In the genomic region with DNA sequence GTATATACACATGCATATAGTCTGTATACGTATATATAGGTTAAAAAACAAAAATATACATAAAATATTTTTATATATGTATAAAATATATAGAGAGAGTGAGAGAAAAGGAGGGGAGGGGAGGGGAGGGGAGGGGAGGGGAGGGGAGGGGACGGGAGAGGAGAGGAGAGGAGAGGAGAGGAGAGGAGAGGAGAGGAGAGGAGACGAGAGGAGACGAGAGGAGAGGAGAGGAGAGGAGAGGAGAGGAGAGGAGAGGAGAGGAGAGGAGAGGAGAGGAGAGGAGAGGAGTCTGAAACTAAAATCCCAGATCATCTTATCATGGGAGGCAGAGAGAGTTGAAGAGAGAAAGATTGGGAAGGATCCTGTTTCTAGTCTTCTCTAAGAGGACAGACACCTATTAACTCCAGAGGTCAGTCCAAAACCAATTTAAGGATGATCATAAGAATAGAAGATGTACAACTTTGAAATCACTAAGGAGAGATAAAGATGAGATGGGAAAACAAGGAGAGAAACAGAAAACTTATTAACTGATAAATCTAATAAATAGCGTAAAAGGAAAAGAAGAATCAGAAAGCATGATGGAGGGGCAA, we compare ENCODE assay signal across 35 cellular contexts.
"Had no signal": no experiment of that assay in that cellular context is flagged by ENCODE, and none has a peak within 500 bp of the region (broad histone marks: within the 10 kb centered on the region; RNA-seq: fewer than 3 reads in every experiment).

No MANE protein-coding gene starts in this region.

- H3K27me3 ChIP-seq: MG63 had no signal

- H3K4me3 ChIP-seq: MG63 had no signal

- DNase-seq: Karpas-422, Kasumi-1, MG63, MM.1S, MV-4-11, NCI-H1048, NCI-H1092, NCI-H1092 treated with DMSO at 0.1 percent for 48 hours, NCI-H1105, NCI-H1105 treated with DMSO at 0.1 percent for 48 hours, NCI-H1417, NCI-H1417 treated with DMSO at 0.1 percent for 48 hours, NCI-H1436, NCI-H1436 treated with DMSO at 0.1 percent for 48 hours, NCI-H146, NCI-H1694, NCI-H1694 treated with DMSO at 0.1 percent for 48 hours, NCI-H187, NCI-H187 treated with DMSO at 0.1 percent for 48 hours, NCI-H1930, NCI-H2029, NCI-H2029 treated with DMSO at 0.1 percent for 48 hours, NCI-H2081, NCI-H2081 treated with DMSO at 0.1 percent for 48 hours, NCI-H2107, NCI-H2171, NCI-H2171 treated with DMSO at 0.1 percent for 48 hours, NCI-H2227 treated with DMSO at 0.1 percent for 48 hours, NCI-H226, NCI-H345, NCI-H446, NCI-H446 treated with DMSO at 0.1 percent for 48 hours, NCI-H510A, NCI-H510A treated with DMSO at 0.1 percent for 48 hours, NCI-H524 had no signal

- H3K9me3 ChIP-seq: MG63 had no signal
